Comparison of ENCODE assay signal across 24 cellular contexts in the genomic region with DNA sequence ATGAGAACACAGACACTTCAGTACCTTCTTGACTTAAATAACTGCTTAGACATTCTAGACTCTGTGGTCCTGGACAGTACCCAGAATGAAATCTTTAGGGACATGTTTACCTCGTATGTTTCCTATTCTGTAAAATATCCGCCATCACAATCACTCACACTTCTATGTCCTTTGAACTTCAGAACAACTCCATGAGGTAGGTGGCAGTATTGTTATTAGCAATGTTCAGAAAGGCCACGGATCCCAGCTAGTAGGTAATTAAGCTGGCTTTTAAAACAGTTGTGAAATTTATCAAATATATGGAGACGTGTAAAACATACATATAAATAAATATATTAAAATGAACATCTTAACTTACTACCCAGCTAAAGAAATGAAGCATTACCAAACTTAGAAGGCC.
DNase-seq lines count a peak whose midpoint lies in the region; ATAC-seq, FAIRE-seq and TF ChIP-seq lines count a peak whose summit lies in the region.
"Had no signal": no experiment of that assay in that cellular context is flagged by ENCODE, and none has a peak within 500 bp of the region (broad histone marks: within the 10 kb centered on the region; RNA-seq: fewer than 3 reads in every experiment).

No MANE protein-coding gene starts in this region.

- no peak overlapping the region for H3K4me3 Mint-ChIP-seq in activated CD8-positive, alpha-beta memory T cell treated with anti-CD3 and anti-CD28 coated beads, Interleukin-2, amount 10 ng/mL, durations not matched to agents 7 days and 5 days

- H3K27ac ChIP-seq in A673 (ENCODE audit: low read depth, low read length, poor library complexity, severe bottlenecking) = no peak overlapping the region
- H3K27ac ChIP-seq in effector memory CD4-positive, alpha-beta T cell (ENCODE audit: insufficient read depth, low read length, poor library complexity, severe bottlenecking) = no peak overlapping the region
- H3K27ac ChIP-seq: uterus had no signal

- BruUV-seq in A673 (replicated peaks; lab: Mats Ljungman, UMichigan) = no TSS peak

- ATAC-seq in activated CD8-positive, alpha-beta memory T cell treated with anti-CD3 and anti-CD28 coated beads, Interleukin-2, amount 10 ng/mL, durations not matched to agents 7 days and 5 days = no peak
- ATAC-seq: left colon had no signal

- POLR2A ChIA-PET in A673 (lab: Charles Lee; ENCODE audit: low non-redundant PET) = no interaction called here

- CTCF ChIA-PET in A673 (lab: Charles Lee) = no interaction called here
- CTCF ChIA-PET in activated CD8-positive, alpha-beta memory T cell treated with anti-CD3 and anti-CD28 coated beads, Interleukin-2, amount 10 ng/mL, durations not matched to agents 7 days and 5 days (lab: Charles Lee) = no interaction called here

- FAIRE-seq in bronchial epithelial cell (lab: Jason Lieb, UNC) = no peak

- H3K36me3 ChIP-seq in A673 (ENCODE audit: insufficient read depth, low read length, poor library complexity, severe bottlenecking) (peaks cover 3% of the 10 kb centered on the region), bronchial epithelial cell (ENCODE audit: control insufficient read depth, insufficient read depth, low read length) (no peaks in the 10 kb centered on the region)
- no peaks in the 10 kb centered on the region for H3K36me3 ChIP-seq in effector memory CD4-positive, alpha-beta T cell (ENCODE audit: control insufficient read depth, insufficient read depth, low read length)
- H3K36me3 ChIP-seq: uterus had no signal

- H3K27me3 ChIP-seq in A673 (replicated peaks; ENCODE audit: insufficient read depth, low read depth, low read length, poor library complexity) (no peaks in the 10 kb centered on the region), bronchial epithelial cell (ENCODE audit: control insufficient read depth, insufficient read depth, low read length) (no peaks in the 10 kb centered on the region)
- H3K27me3 ChIP-seq in effector memory CD4-positive, alpha-beta T cell (replicated peaks; ENCODE audit: control insufficient read depth, insufficient read depth, low read length, poor library complexity, severe bottlenecking) = no peaks in the 10 kb centered on the region
- H3K27me3 ChIP-seq: uterus had no signal

- DNase-seq in NCI-H82 (lab: John Stamatoyannopoulos, UW) (peak; percentile 17), NCI-H82 treated with DMSO at 0.1 percent for 48 hours (lab: John Stamatoyannopoulos, UW; ENCODE audit: unreplicated experiment) (no peak), A673 (ENCODE audit: low spot score) (no peak), NB4 (ENCODE audit: low read depth) (peak; percentile 2), bronchial epithelial cell (ENCODE audit: low read depth) (peak; percentile 27), GOT3 (lab: John Stamatoyannopoulos, UW) (no peak)
- DNase-seq in activated CD8-positive, alpha-beta memory T cell treated with anti-CD3 and anti-CD28 coated beads, Interleukin-2, amount 10 ng/mL, durations not matched to agents 7 days and 5 days = no peak
- DNase-seq in effector memory CD4-positive, alpha-beta T cell = no peak
- DNase-seq: ACHN; activated CD4-positive, alpha-beta T cell treated with anti-CD3 and anti-CD28 coated beads, Interleukin-2, amount 50 U/mL, for 4 hours; activated effector memory CD4-positive, alpha-beta T cell treated with Interleukin-2 at 50 U/mL for 16 hours; DND-41; erythroblast; H7; Kasumi-1; left colon; mesenchymal stem cell; NCI-H1105; NCI-H2029; occipital lobe; stimulated activated CD4-positive, alpha-beta T cell treated with anti-CD3 and anti-CD28 coated beads, Interleukin-2, amount 100 ng/mL, for 24 hours; T-helper 9 cell; uterus had no signal

- TF ChIP-seq CTCF in A673 (conservative IDR thresholded peaks at IDR 0.05; ENCODE audit: low read depth, low read length) (peak; percentile 40; the same call in 1 of the 2 replicates), NB4 (IDR thresholded peaks at IDR 0.05; ENCODE audit: low read depth, low read length) (no peak), bronchial epithelial cell (IDR thresholded peaks at IDR 0.05; ENCODE audit: insufficient read depth, low read length, severe bottlenecking) (no peak)

- TF ChIP-seq POLR2A in NB4 (IDR thresholded peaks at IDR 0.05; ENCODE audit: extremely low read depth, insufficient read length) = no peak

- no peaks in the 10 kb centered on the region for H3K9me3 ChIP-seq in A673 (ENCODE audit: low read depth, low read length, poor library complexity, severe bottlenecking)
- no peaks in the 10 kb centered on the region for H3K9me3 ChIP-seq in effector memory CD4-positive, alpha-beta T cell (ENCODE audit: control insufficient read depth, low read length)
- H3K9me3 ChIP-seq: uterus had no signal

- H3K9me3 Mint-ChIP-seq in activated CD8-positive, alpha-beta memory T cell treated with anti-CD3 and anti-CD28 coated beads, Interleukin-2, amount 10 ng/mL, durations not matched to agents 7 days and 5 days (ENCODE audit: low read depth) = no peaks in the 10 kb centered on the region

- peaks cover 39% of the 10 kb centered on the region for H3K4me1 ChIP-seq in A673 (ENCODE audit: insufficient read depth, low read length, poor library complexity, severe bottlenecking)
- no peaks in the 10 kb centered on the region for H3K4me1 ChIP-seq in effector memory CD4-positive, alpha-beta T cell (ENCODE audit: control insufficient read depth, insufficient read depth, low read length, poor library complexity, severe bottlenecking)
- H3K4me1 ChIP-seq: uterus had no signal

- no peaks in the 10 kb centered on the region for H3K36me3 Mint-ChIP-seq in activated CD8-positive, alpha-beta memory T cell treated with anti-CD3 and anti-CD28 coated beads, Interleukin-2, amount 10 ng/mL, durations not matched to agents 7 days and 5 days

- peaks cover 4% of the 10 kb centered on the region for H3K4me1 Mint-ChIP-seq in activated CD8-positive, alpha-beta memory T cell treated with anti-CD3 and anti-CD28 coated beads, Interleukin-2, amount 10 ng/mL, durations not matched to agents 7 days and 5 days

- peaks cover 26% of the 10 kb centered on the region for H3K27me3 Mint-ChIP-seq in activated CD8-positive, alpha-beta memory T cell treated with anti-CD3 and anti-CD28 coated beads, Interleukin-2, amount 10 ng/mL, durations not matched to agents 7 days and 5 days

- intact Hi-C loops in A673 (cut with micrococcal nuclease; ENCODE audit: unreplicated experiment) = loop anchor here (5.0 kb wide), 1 partner anchor 269 kb away; no protein-coding TSS in a partner anchor

- H3K27ac Mint-ChIP-seq in activated CD8-positive, alpha-beta memory T cell treated with anti-CD3 and anti-CD28 coated beads, Interleukin-2, amount 10 ng/mL, durations not matched to agents 7 days and 5 days = no peak overlapping the region

- H3K4me3 ChIP-seq in A673 (ENCODE audit: low read depth, low read length, poor library complexity, severe bottlenecking) = no peak overlapping the region
- H3K4me3 ChIP-seq in NB4 (ENCODE audit: low read depth, low read length) = no peak overlapping the region
- no peak overlapping the region for H3K4me3 ChIP-seq in bronchial epithelial cell (ENCODE audit: low read depth, low read length)
- no peak overlapping the region for H3K4me3 ChIP-seq in effector memory CD4-positive, alpha-beta T cell (ENCODE audit: insufficient read depth, low read depth, low read length, poor library complexity, severe bottlenecking)
- H3K4me3 ChIP-seq: smooth muscle cell, uterus had no signal

Comparison
In these comparisons a context has a peak if more than half of its experiments do, and no peak if none do; other contexts are left out.
1. DNase-seq: peak in NCI-H82 (single experiment), NB4 (single experiment) and bronchial epithelial cell (single experiment); none in NCI-H82 treated with DMSO at 0.1 percent for 48 hours (single experiment), A673 (single experiment), activated CD8-positive, alpha-beta memory T cell treated with anti-CD3 and anti-CD28 coated beads, Interleukin-2, amount 10 ng/mL, durations not matched to agents 7 days and 5 days (single experiment), GOT3 (single experiment) and effector memory CD4-positive, alpha-beta T cell (0 of 3).